ENCODE assay signal across 8 cellular contexts in the genomic region with DNA sequence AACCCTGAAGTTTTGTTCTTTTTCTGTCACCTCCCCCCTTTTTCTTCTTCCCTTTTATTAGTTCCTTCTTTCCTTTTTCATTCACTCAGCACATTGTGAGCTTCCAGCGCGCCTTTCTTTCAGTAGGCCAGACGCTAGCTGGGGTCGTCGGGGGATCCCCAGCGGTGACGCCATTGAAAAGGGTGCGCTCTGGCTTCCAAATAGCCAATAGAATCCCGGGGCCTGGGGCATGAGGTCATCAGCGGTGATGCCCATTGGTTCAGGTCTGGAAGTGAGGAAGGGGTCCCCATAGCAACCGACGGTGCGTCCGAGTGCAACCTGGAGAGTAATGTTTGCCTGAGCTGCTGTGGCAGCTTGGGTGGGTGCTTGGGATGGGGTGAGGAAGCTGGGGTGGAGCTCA. TPM values are rescaled to one million over a fixed set of nuclear protein-coding genes. Genes with fewer than 3 reads are reported as not detected.
A peak's percentile ranks its signal among the peaks of the same experiment; 100 is the strongest.
DNase-seq lines count a peak whose midpoint lies in the region; TF ChIP-seq lines count a peak whose summit lies in the region.

No MANE protein-coding gene starts in this region.

- no peaks in the 10 kb centered on the region for H3K36me3 Mint-ChIP-seq in glutamatergic neuron (ENCODE audit: unreplicated experiment)

- H3K9me3 ChIP-seq in Peyer's patch: no peaks in the 10 kb centered on the region

- H3K27me3 ChIP-seq in rectal smooth muscle tissue (ENCODE audit: control insufficient read depth, insufficient read depth, low read length) (no peaks in the 10 kb centered on the region), Peyer's patch (no peaks in the 10 kb centered on the region)

- H3K9me3 Mint-ChIP-seq in glutamatergic neuron (ENCODE audit: unreplicated experiment): peaks cover 6% of the 10 kb centered on the region

- H3K4me1 ChIP-seq in rectal smooth muscle tissue (ENCODE audit: control insufficient read depth, insufficient read depth, low read length) (peaks cover 5% of the 10 kb centered on the region), Peyer's patch (peaks cover 0 to 18% (median 6%) of the 10 kb centered on the region in 4 donors)

- peak; percentile 41 for DNase-seq in DMS 273 (lab: John Stamatoyannopoulos, UW; ENCODE audit: unreplicated experiment)
- no peak for DNase-seq in DMS 273 treated with DMSO at 0.1 percent for 48 hours (lab: John Stamatoyannopoulos, UW)
- peak; percentile 83 to 92 for DNase-seq in NCI-H526 (lab: John Stamatoyannopoulos, UW)
- DNase-seq in glutamatergic neuron: peak; percentile 76
- DNase-seq in Peyer's patch: no peak
- DNase-seq in cortex of kidney (lab: John Stamatoyannopoulos, UW): no peak
- DNase-seq in NCI-H1436 treated with DMSO at 0.1 percent for 48 hours (lab: John Stamatoyannopoulos, UW): no peak

- TF ChIP-seq POLR2A in Peyer's patch (IDR thresholded peaks at IDR 0.05): no peak

- no peak overlapping the region for H3K9ac ChIP-seq in rectal smooth muscle tissue (ENCODE audit: low read length)

- H3K4me1 Mint-ChIP-seq in glutamatergic neuron (ENCODE audit: low read depth, unreplicated experiment): peaks cover 30% of the 10 kb centered on the region

- H3K27ac ChIP-seq in rectal smooth muscle tissue (ENCODE audit: low read depth, low read length): no peak overlapping the region
- H3K27ac ChIP-seq in Peyer's patch: peak overlapping the region in 1 of 4 donors; percentile 30

- peak overlapping the region; percentile 86 for H3K4me3 Mint-ChIP-seq in glutamatergic neuron (ENCODE audit: unreplicated experiment)

- peaks cover 13% of the 10 kb centered on the region for H3K27me3 Mint-ChIP-seq in glutamatergic neuron (ENCODE audit: unreplicated experiment)

- peak overlapping the region; percentile 77 for H3K27ac Mint-ChIP-seq in glutamatergic neuron (ENCODE audit: unreplicated experiment)

- peak overlapping the region; percentile 76 for H3K4me3 ChIP-seq in rectal smooth muscle tissue (ENCODE audit: low read length)
- H3K4me3 ChIP-seq in Peyer's patch: no peak overlapping the region

- H3K36me3 ChIP-seq in rectal smooth muscle tissue (ENCODE audit: control insufficient read depth, insufficient read depth, low read length): peaks cover 8% of the 10 kb centered on the region
- peaks cover 0 to 18% (median 0%) of the 10 kb centered on the region in 3 donors for H3K36me3 ChIP-seq in Peyer's patch

- TF ChIP-seq CTCF in glutamatergic neuron (IDR thresholded peaks at IDR 0.05; ENCODE audit: partially characterized antibody, unreplicated experiment): no peak
- TF ChIP-seq CTCF in Peyer's patch (IDR thresholded peaks at IDR 0.05): no peak

RNA-seq across cellular contexts. Expression of a gene that starts 6.9 kb away (rescaled TPM):
- total RNA-seq in glutamatergic neuron (ENCODE audit: unreplicated experiment) (14.6 TPM), Peyer's patch (1 to 10 TPM; 2.3 to 8.7 (median 5.3) TPM)

RNA-seq across cellular contexts. Expression of a gene that starts 8.2 kb away (rescaled TPM):
- total RNA-seq in glutamatergic neuron (ENCODE audit: unreplicated experiment) (2.9 TPM), Peyer's patch (10 to 100 TPM in 3 of 4 donors, 1 to 10 TPM in 1; 2.5 to 39.6 (median 18.2) TPM)

RNA-seq across cellular contexts. Expression of a gene that starts 20.6 kb away (rescaled TPM):
- total RNA-seq in glutamatergic neuron (ENCODE audit: unreplicated experiment) (7.6 TPM), Peyer's patch (100 to 1,000 TPM; 111 to 191 (median 126) TPM)

RNA-seq across cellular contexts. Expression of a gene that starts 38.1 kb away (rescaled TPM):
- not detected for total RNA-seq in glutamatergic neuron (ENCODE audit: unreplicated experiment)
- 1 to 10 TPM in 1 of 4 donors, under 1 TPM in 1, not detected in 2; 0.88 to 2.7 TPM for total RNA-seq in Peyer's patch

RNA-seq across cellular contexts. Expression of a gene that starts 38.1 kb away (rescaled TPM):
- total RNA-seq in glutamatergic neuron (ENCODE audit: unreplicated experiment): 0.64 TPM
- 10 to 100 TPM in 1 of 4 donors, 1 to 10 TPM in 3; 1.7 to 12.5 (median 5.3) TPM for total RNA-seq in Peyer's patch

Comparison
In these comparisons a context has a peak if more than half of its experiments do, and no peak if none do; other contexts are left out.
1. DNase-seq: peak in DMS 273 (single experiment), NCI-H526 (2 of 2) and glutamatergic neuron (single experiment); none in DMS 273 treated with DMSO at 0.1 percent for 48 hours (single experiment), Peyer's patch (0 of 3), cortex of kidney (single experiment) and NCI-H1436 treated with DMSO at 0.1 percent for 48 hours (single experiment).
2. RNA of a gene that starts 20.6 kb away (total RNA-seq): 111 to 191 TPM in Peyer's patch; 7.6 TPM in glutamatergic neuron (single experiment); every median in the first group is over 10 times any median in the second.